ENCODE assay signal across 1 cellular context in the genomic region with DNA sequence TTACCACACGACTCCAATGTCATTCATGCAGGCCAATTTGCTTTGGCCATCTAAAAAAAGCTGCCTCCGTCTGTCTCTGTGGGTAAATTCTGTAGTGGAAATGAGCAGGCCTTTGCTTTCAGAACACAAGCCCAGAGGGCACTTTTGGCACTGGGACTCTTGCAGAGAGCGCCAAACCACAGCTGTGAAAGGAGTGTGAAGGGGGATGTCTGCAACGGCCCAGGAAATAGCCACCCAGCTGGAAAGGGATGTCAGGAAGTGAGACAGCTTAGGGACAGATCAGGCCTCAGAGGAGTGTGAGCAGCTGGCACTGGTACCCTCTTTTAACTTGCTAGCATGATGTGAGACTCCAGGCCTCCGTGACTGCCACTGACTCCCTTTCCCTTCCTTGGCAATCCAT.
TF ChIP-seq lines count a peak whose summit lies in the region.

No MANE protein-coding gene starts in this region.

TF ChIP-seq in HepG2, 621 proteins besides CTCF, POLR2A, EP300 and RAD21 (continued from another document):
- TF ChIP-seq SRSF4 (IDR thresholded peaks at IDR 0.05; ENCODE audit: low read depth, low read length, poor library complexity, severe bottlenecking) = no peak
- TF ChIP-seq KLF15 (CRISPR knock-in tag; IDR thresholded peaks at IDR 0.05; ENCODE audit: borderline replicate concordance) = no peak
- no peak for TF ChIP-seq ZNF773 (CRISPR knock-in tag; IDR thresholded peaks at IDR 0.05; ENCODE audit: borderline replicate concordance)
- no peak for TF ChIP-seq FLYWCH1 (CRISPR knock-in tag; IDR thresholded peaks at IDR 0.05)
- TF ChIP-seq, protein P1, sequence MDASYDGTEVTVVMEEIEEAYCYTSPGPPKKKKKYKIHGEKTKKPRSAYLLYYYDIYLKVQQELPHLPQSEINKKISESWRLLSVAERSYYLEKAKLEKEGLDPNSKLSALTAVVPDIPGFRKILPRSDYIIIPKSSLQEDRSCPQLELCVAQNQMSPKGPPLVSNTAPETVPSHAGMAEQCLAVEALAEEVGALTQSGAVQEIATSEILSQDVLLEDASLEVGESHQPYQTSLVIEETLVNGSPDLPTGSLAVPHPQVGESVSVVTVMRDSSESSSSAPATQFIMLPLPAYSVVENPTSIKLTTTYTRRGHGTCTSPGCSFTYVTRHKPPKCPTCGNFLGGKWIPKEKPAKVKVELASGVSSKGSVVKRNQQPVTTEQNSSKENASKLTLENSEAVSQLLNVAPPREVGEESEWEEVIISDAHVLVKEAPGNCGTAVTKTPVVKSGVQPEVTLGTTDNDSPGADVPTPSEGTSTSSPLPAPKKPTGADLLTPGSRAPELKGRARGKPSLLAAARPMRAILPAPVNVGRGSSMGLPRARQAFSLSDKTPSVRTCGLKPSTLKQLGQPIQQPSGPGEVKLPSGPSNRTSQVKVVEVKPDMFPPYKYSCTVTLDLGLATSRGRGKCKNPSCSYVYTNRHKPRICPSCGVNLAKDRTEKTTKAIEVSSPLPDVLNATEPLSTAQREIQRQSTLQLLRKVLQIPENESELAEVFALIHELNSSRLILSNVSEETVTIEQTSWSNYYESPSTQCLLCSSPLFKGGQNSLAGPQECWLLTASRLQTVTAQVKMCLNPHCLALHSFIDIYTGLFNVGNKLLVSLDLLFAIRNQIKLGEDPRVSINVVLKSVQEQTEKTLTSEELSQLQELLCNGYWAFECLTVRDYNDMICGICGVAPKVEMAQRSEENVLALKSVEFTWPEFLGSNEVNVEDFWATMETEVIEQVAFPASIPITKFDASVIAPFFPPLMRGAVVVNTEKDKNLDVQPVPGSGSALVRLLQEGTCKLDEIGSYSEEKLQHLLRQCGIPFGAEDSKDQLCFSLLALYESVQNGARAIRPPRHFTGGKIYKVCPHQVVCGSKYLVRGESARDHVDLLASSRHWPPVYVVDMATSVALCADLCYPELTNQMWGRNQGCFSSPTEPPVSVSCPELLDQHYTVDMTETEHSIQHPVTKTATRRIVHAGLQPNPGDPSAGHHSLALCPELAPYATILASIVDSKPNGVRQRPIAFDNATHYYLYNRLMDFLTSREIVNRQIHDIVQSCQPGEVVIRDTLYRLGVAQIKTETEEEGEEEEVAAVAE (CRISPR knock-in tag; IDR thresholded peaks at IDR 0.05; ENCODE audit: borderline replicate concordance) = no peak
- TF ChIP-seq TBL1XR1 (IDR thresholded peaks at IDR 0.05; ENCODE audit: borderline replicate concordance, low read length, partially characterized antibody) = no peak
- TF ChIP-seq HOXA5 (CRISPR knock-in tag; IDR thresholded peaks at IDR 0.05) = no peak
- no peak for TF ChIP-seq MYNN (CRISPR knock-in tag; IDR thresholded peaks at IDR 0.05; ENCODE audit: low read depth)
- no peak for TF ChIP-seq GTF2F1 (IDR thresholded peaks at IDR 0.05; ENCODE audit: low read length)
